In genomic region chr1:199422206-199422605, GRCh38 we compare ENCODE assay signal across 11 cellular contexts.
A peak's percentile ranks its signal among the peaks of the same experiment; 100 is the strongest.
DNase-seq lines count a peak whose midpoint lies in the region; ATAC-seq and TF ChIP-seq lines count a peak whose summit lies in the region.
"Had no signal": no experiment of that assay in that cellular context is flagged by ENCODE, and none has a peak within 500 bp of the region (broad histone marks: within the 10 kb centered on the region; RNA-seq: fewer than 3 reads in every experiment).

No MANE protein-coding gene starts in this region.

- ATAC-seq in omental fat pad (ENCODE audit: low FRiP score), result no peak

- no peak overlapping the region for H3K27ac ChIP-seq in smooth muscle cell (ENCODE audit: low read depth)
- H3K27ac ChIP-seq: A549, VCaP had no signal

- H3F3A ChIP-seq in smooth muscle cell (ENCODE audit: low read depth), result no peaks in the 10 kb centered on the region

- no peaks in the 10 kb centered on the region for H3K9me3 ChIP-seq in smooth muscle cell (replicated peaks; ENCODE audit: low read depth)
- H3K9me3 ChIP-seq: A549 had no signal

- H3K9ac ChIP-seq in smooth muscle cell (ENCODE audit: low read depth), result no peak overlapping the region

- H2AFZ ChIP-seq in smooth muscle cell (ENCODE audit: low read depth), result peak overlapping the region; percentile 6

- no peaks in the 10 kb centered on the region for H3K27me3 ChIP-seq in smooth muscle cell (ENCODE audit: low read depth)

- TF ChIP-seq CTCF in fibroblast of mammary gland (conservative IDR thresholded peaks at IDR 0.05; ENCODE audit: control insufficient read depth, insufficient read depth, low read depth, low read length), result peak; percentile 33
- TF ChIP-seq CTCF in smooth muscle cell (IDR thresholded peaks at IDR 0.05; ENCODE audit: borderline replicate concordance, insufficient read depth, poor library complexity, severe bottlenecking), result peak; percentile 30
- TF ChIP-seq CTCF in omental fat pad (IDR thresholded peaks at IDR 0.05), result no peak

- WGBS in smooth muscle cell (ENCODE audit: low lambda C conversion rate), result 43% methylated on average over 1 of the region's 1 CpG

- no peaks in the 10 kb centered on the region for H4K20me1 ChIP-seq in smooth muscle cell (ENCODE audit: low read depth)

- no peaks in the 10 kb centered on the region for H3K4me1 ChIP-seq in smooth muscle cell (ENCODE audit: low read depth)
- H3K4me1 ChIP-seq: A549 had no signal

- DNase-seq in NCI-H82 (lab: John Stamatoyannopoulos, UW), result peak; percentile 37
- no peak for DNase-seq in NCI-H82 treated with DMSO at 0.1 percent for 48 hours (lab: John Stamatoyannopoulos, UW; ENCODE audit: unreplicated experiment)
- DNase-seq in RKO (ENCODE audit: low spot score), result peak; percentile 0
- DNase-seq in fibroblast of mammary gland (ENCODE audit: low read depth), result peak; percentile 34
- no peak for DNase-seq in smooth muscle cell (lab: John Stamatoyannopoulos, UW; ENCODE audit: unreplicated experiment)
- DNase-seq in CD1c-positive myeloid dendritic cell (ENCODE audit: extremely low spot score), result no peak
- no peak for DNase-seq in omental fat pad (ENCODE audit: low spot score)
- no peak for DNase-seq in NCI-H1436 (lab: John Stamatoyannopoulos, UW)
- DNase-seq: NCI-H187 had no signal

- no peak overlapping the region for H3K4me3 ChIP-seq in fibroblast of mammary gland (ENCODE audit: control insufficient read depth, low read depth, low read length)
- no peak overlapping the region for H3K4me3 ChIP-seq in smooth muscle cell
- H3K4me3 ChIP-seq: A549 had no signal

- H3K36me3 ChIP-seq in smooth muscle cell (ENCODE audit: low read depth), result no peaks in the 10 kb centered on the region

- H3K4me2 ChIP-seq in smooth muscle cell, result no peak overlapping the region
- H3K4me2 ChIP-seq: A549 had no signal

- H3K79me2 ChIP-seq in smooth muscle cell (ENCODE audit: low read depth), result no peaks in the 10 kb centered on the region

Comparison
In these comparisons a context has a peak if more than half of its experiments do, and no peak if none do; other contexts are left out.
1. DNase-seq: peak in NCI-H82 (single experiment), RKO (single experiment) and fibroblast of mammary gland (single experiment); none in NCI-H82 treated with DMSO at 0.1 percent for 48 hours (single experiment), smooth muscle cell (single experiment), CD1c-positive myeloid dendritic cell (single experiment), omental fat pad (single experiment) and NCI-H1436 (single experiment).
2. CTCF ChIP-seq: peak in fibroblast of mammary gland (single experiment) and smooth muscle cell (single experiment); none in omental fat pad (0 of 3).